Comparison of ENCODE assay signal across 11 cellular contexts in genomic region chr2:66538291-66538690, GRCh38.
"Had no signal": no experiment of that assay in that cellular context is flagged by ENCODE, and none has a peak within 500 bp of the region (broad histone marks: within the 10 kb centered on the region; RNA-seq: fewer than 3 reads in every experiment).

No MANE protein-coding gene starts in this region.

- H3K27me3 ChIP-seq: colonic mucosa, gastrocnemius medialis had no signal

- H3K4me1 ChIP-seq: colonic mucosa, gastrocnemius medialis had no signal

- H3K9me3 ChIP-seq: colonic mucosa, gastrocnemius medialis had no signal

- H3K27ac ChIP-seq: colonic mucosa, gastrocnemius medialis had no signal

- DNase-seq: activated CD4-positive, alpha-beta T cell treated with anti-CD3 and anti-CD28 coated beads for 4 hours; activated CD8-positive, alpha-beta memory T cell treated with anti-CD3 and anti-CD28 coated beads, Interleukin-2, amount 50 U/mL, for 4 hours; activated CD8-positive, alpha-beta T cell treated with anti-CD3 and anti-CD28 coated beads for 36 hours; caudate nucleus; colonic mucosa; gastrocnemius medialis; midbrain; naive B cell; occipital lobe; stimulated activated CD4-positive, alpha-beta T cell treated with anti-CD3 and anti-CD28 coated beads, Interleukin-15, amount 100 ng/mL, for 24 hours; stimulated activated CD4-positive, alpha-beta T cell treated with anti-CD3 and anti-CD28 coated beads, Interleukin-4, amount 100 ng/mL, for 24 hours had no signal

- ATAC-seq: activated CD8-positive, alpha-beta T cell treated with anti-CD3 and anti-CD28 coated beads for 36 hours; gastrocnemius medialis had no signal

- H3K4me3 ChIP-seq: colonic mucosa, gastrocnemius medialis had no signal

- H3K36me3 ChIP-seq: colonic mucosa, gastrocnemius medialis had no signal
